In genomic region chr13:98944336-98944735, GRCh38 we compare ENCODE assay signal across 21 cellular contexts.
"Had no signal": no experiment of that assay in that cellular context is flagged by ENCODE, and none has a peak within 500 bp of the region (broad histone marks: within the 10 kb centered on the region; RNA-seq: fewer than 3 reads in every experiment).

No MANE protein-coding gene starts in this region.

- H3K36me3 ChIP-seq: lower lobe of right lung, ovary, prostate gland, vagina had no signal

- H3K27me3 ChIP-seq: foreskin keratinocyte, ovary, vagina had no signal

- DNase-seq: activated CD4-positive, alpha-beta T cell treated with anti-CD3 and anti-CD28 coated beads, Interleukin-2, amount 10 ng/mL, durations not matched to agents 7 days and 5 days; activated CD4-positive, CD25-positive, alpha-beta regulatory T cell treated with anti-CD3 and anti-CD28 coated beads, Interleukin-2, amount 50 U/mL, for 72 hours; activated CD8-positive, alpha-beta memory T cell treated with anti-CD3 and anti-CD28 coated beads, Interleukin-2, amount 10 ng/mL, durations not matched to agents 7 days and 5 days; activated CD8-positive, alpha-beta T cell treated with anti-CD3 and anti-CD28 coated beads for 36 hours; activated gamma-delta T cell treated with Interleukin-2 at 50 U/mL for 16 hours; activated T-cell treated with anti-CD3 and anti-CD28 coated beads for 4 hours; aorta; caudate nucleus; effector memory CD8-positive, alpha-beta T cell; foreskin keratinocyte; kidney; lower lobe of right lung; naive thymus-derived CD8-positive, alpha-beta T cell; ovary; stimulated activated CD4-positive, alpha-beta T cell treated with anti-CD3 and anti-CD28 coated beads, Interleukin-2, amount 100 ng/mL, for 24 hours had no signal

- ATAC-seq: activated CD8-positive, alpha-beta memory T cell treated with anti-CD3 and anti-CD28 coated beads, Interleukin-2, amount 10 ng/mL, durations not matched to agents 7 days and 5 days; activated CD8-positive, alpha-beta T cell treated with anti-CD3 and anti-CD28 coated beads for 36 hours; effector memory CD8-positive, alpha-beta T cell; foreskin keratinocyte; lower lobe of right lung; naive thymus-derived CD8-positive, alpha-beta T cell; stimulated activated memory B cell treated with anti-CD40 and anti-IgM and Interleukin-4, amounts not matched to agents 10 μg/mL and 1 μg/mL and 100 μg/mL, for 72 hours had no signal

- H3K9me3 ChIP-seq: lower lobe of right lung, ovary, prostate gland, vagina had no signal

- FAIRE-seq: colon, endothelial cell of umbilical vein, kidney had no signal

- H3K27ac ChIP-seq: foreskin keratinocyte, ovary, prostate gland, vagina, VCaP had no signal

- H3K4me1 ChIP-seq: prostate gland had no signal

- H3K4me3 ChIP-seq: lower lobe of right lung, ovary, prostate gland, vagina had no signal
